Comparison of ENCODE assay signal across 16 cellular contexts in the genomic region with DNA sequence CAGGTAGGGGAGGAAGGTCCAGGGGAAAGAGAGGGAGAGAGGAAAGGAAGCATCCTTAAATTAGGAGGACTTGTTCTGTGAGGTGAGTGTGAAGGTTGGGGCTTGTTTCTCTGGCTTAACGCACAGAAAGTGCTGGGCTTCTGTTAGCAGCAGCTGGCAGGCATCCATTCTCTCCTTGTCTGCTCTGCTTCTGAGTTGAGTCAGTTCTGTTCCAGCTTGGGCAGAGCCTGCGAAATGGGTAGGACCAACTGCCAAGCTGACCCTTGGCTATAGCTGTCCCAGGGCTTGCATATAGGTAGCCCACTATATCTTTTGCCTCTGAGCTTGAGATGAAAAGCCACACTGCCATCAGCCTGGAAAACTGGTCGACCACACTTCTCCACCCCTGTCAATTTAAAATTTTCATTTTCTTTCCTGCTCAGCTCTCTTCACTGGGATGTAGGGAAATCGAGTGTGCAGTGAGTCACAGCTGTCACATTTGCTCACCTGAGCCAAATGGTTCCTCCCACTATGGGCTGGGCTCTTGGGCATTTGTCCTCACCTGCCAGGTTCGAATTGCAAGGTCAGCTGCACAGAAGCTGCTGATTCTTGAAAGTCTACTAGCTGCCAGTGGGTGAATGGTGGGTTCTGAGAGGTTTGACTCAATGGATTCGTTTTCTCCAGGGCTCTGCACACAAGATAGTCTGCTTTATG.
DNase-seq lines count a peak whose midpoint lies in the region; ATAC-seq and TF ChIP-seq lines count a peak whose summit lies in the region.
"Had no signal": no experiment of that assay in that cellular context is flagged by ENCODE, and none has a peak within 500 bp of the region (broad histone marks: within the 10 kb centered on the region; RNA-seq: fewer than 3 reads in every experiment).

No MANE protein-coding gene starts in this region.

- H3K9me3 ChIP-seq in prostate gland, result no peaks in the 10 kb centered on the region
- H3K9me3 ChIP-seq: BE2C had no signal

- H3K4me3 ChIP-seq in epithelial cell of esophagus (ENCODE audit: low read length) (no peak overlapping the region), prostate gland (no peak overlapping the region)

- no peak for TF ChIP-seq POLR2A in prostate gland (IDR thresholded peaks at IDR 0.05)

- intact Hi-C loops in prostate gland (cut with DNase I), result no loop called here

- H3K27ac ChIP-seq in prostate gland, result no peak overlapping the region
- H3K27ac ChIP-seq: WERI-Rb-1 had no signal

- H3K36me3 ChIP-seq in prostate gland, result no peaks in the 10 kb centered on the region
- H3K36me3 ChIP-seq: BE2C, WERI-Rb-1 had no signal

- TF ChIP-seq CTCF in epithelial cell of esophagus (IDR thresholded peaks at IDR 0.05; ENCODE audit: insufficient read depth, low read depth, low read length, missing control alignments) (no peak), prostate gland (IDR thresholded peaks at IDR 0.05) (no peak)

- DNase-seq in HT-29 (ENCODE audit: low spot score) (peak; percentile 4), NCI-H510A treated with DMSO at 0.1 percent for 48 hours (lab: John Stamatoyannopoulos, UW) (peak; percentile 61), epithelial cell of esophagus (ENCODE audit: low read depth) (peak; percentile 90), prostate gland (ENCODE audit: low spot score) (peak; percentile 22), NCI-H1436 (lab: John Stamatoyannopoulos, UW) (no peak)
- DNase-seq: activated CD8-positive, alpha-beta T cell treated with anti-CD3 and anti-CD28 coated beads, Interleukin-2, amount 10 ng/mL, durations not matched to agents 7 days and 5 days; BE2C; central memory CD4-positive, alpha-beta T cell; DND-41; effector CD8-positive, alpha-beta T cell; mesenchymal stem cell; NCI-H2227 treated with DMSO at 0.1 percent for 48 hours; WERI-Rb-1 had no signal

- no peaks in the 10 kb centered on the region for H3K4me1 ChIP-seq in prostate gland (replicated peaks)
- H3K4me1 ChIP-seq: BE2C had no signal

- 41% methylated on average over 6 of the region's 6 CpGs for WGBS in prostate gland

- ATAC-seq in HG03378 (IDR thresholded peaks at IDR 0.05; ENCODE audit: unreplicated experiment), result no peak
- ATAC-seq in GM21423 (IDR thresholded peaks at IDR 0.05; ENCODE audit: unreplicated experiment), result no peak
- no peak for ATAC-seq in HG03520 (IDR thresholded peaks at IDR 0.05; ENCODE audit: unreplicated experiment)
- ATAC-seq: activated CD8-positive, alpha-beta T cell treated with anti-CD3 and anti-CD28 coated beads, Interleukin-2, amount 10 ng/mL, durations not matched to agents 7 days and 5 days had no signal

- no peaks in the 10 kb centered on the region for H3K27me3 ChIP-seq in prostate gland (replicated peaks; ENCODE audit: insufficient read depth)
- H3K27me3 ChIP-seq: BE2C had no signal
